ENCODE assay signal across 13 cellular contexts in genomic region chr21:45407629-45408247, GRCh38. TPM values are rescaled to one million over a fixed set of nuclear protein-coding genes. Genes with fewer than 3 reads are reported as not detected.
A peak's percentile ranks its signal among the peaks of the same experiment; 100 is the strongest.
DNase-seq lines count a peak whose midpoint lies in the region; ATAC-seq and TF ChIP-seq lines count a peak whose summit lies in the region.
"Had no signal": no experiment of that assay in that cellular context is flagged by ENCODE, and none has a peak within 500 bp of the region (broad histone marks: within the 10 kb centered on the region; RNA-seq: fewer than 3 reads in every experiment).

No MANE protein-coding gene starts in this region.

- H3K36me3 ChIP-seq in GM23338 (ENCODE audit: insufficient read depth) (no peaks in the 10 kb centered on the region; the same call in 1 of the 2 replicates), ovary (no peaks in the 10 kb centered on the region)
- H3K36me3 ChIP-seq: stomach had no signal

- intact Hi-C loops in left ventricle myocardium superior (cut with micrococcal nuclease) (no loop called here), ovary (cut with DNase I) (loop anchor here in 1 of 4 donors (10.0 kb wide), 1 partner anchor 113 kb away; no protein-coding TSS in a partner anchor)
- intact Hi-C loops in activated T-helper 1 cell treated with anti-CD3 and anti-CD28 coated beads, Interleukin-12 subunit alpha, Interleukin-12 subunit beta, Interleukin-2, Interleukin-4 antibody, amounts not matched to agents 30 ng/mL and 10 ng/mL and 1 ng/mL, durations not matched to agents 14 hours and 24 hours and 36 hours (cut with micrococcal nuclease): no loop called here

- H3K4me2 ChIP-seq in GM23338: peak overlapping the region; percentile 97

- peaks cover 69% of the 10 kb centered on the region for H3K4me1 Mint-ChIP-seq in GM23338
- peaks cover 4% of the 10 kb centered on the region for H3K4me1 Mint-ChIP-seq in activated T-helper 1 cell treated with anti-CD3 and anti-CD28 coated beads, Interleukin-12 subunit alpha, Interleukin-12 subunit beta, Interleukin-2, Interleukin-4 antibody, amounts not matched to agents 30 ng/mL and 10 ng/mL and 1 ng/mL, durations not matched to agents 14 hours and 24 hours and 36 hours (ENCODE audit: low read depth)

- CTCF ChIA-PET in HEK293T (lab: Yijun Ruan, JAX): interaction anchor here (0.7 to 1.3 kb wide), 2 partner anchors 12 to 239 kb away, joined by 3 read pairs; no protein-coding TSS in a partner anchor

- peak overlapping the region; percentile 76 for H3K4me3 Mint-ChIP-seq in GM23338
- H3K4me3 Mint-ChIP-seq in activated T-helper 1 cell treated with anti-CD3 and anti-CD28 coated beads, Interleukin-12 subunit alpha, Interleukin-12 subunit beta, Interleukin-2, Interleukin-4 antibody, amounts not matched to agents 30 ng/mL and 10 ng/mL and 1 ng/mL, durations not matched to agents 14 hours and 24 hours and 36 hours: no peak overlapping the region
- H3K4me3 Mint-ChIP-seq: activated naive CD8-positive, alpha-beta T cell treated with anti-CD3 and anti-CD28 coated beads, Interleukin-2, amount 10 ng/mL, durations not matched to agents 7 days and 5 days had no signal

- peaks cover 26% of the 10 kb centered on the region; the same call in 2 of the 3 replicates for H3K36me3 Mint-ChIP-seq in GM23338 (ENCODE audit: low read depth)
- H3K36me3 Mint-ChIP-seq in activated T-helper 1 cell treated with anti-CD3 and anti-CD28 coated beads, Interleukin-12 subunit alpha, Interleukin-12 subunit beta, Interleukin-2, Interleukin-4 antibody, amounts not matched to agents 30 ng/mL and 10 ng/mL and 1 ng/mL, durations not matched to agents 14 hours and 24 hours and 36 hours (ENCODE audit: low read depth): no peaks in the 10 kb centered on the region
- H3K36me3 Mint-ChIP-seq: activated naive CD8-positive, alpha-beta T cell treated with anti-CD3 and anti-CD28 coated beads, Interleukin-2, amount 10 ng/mL, durations not matched to agents 7 days and 5 days had no signal

- peak overlapping the region; percentile 92 for H3K27ac ChIP-seq in GM23338 (ENCODE audit: low read depth)
- H3K27ac ChIP-seq in VCaP: peak overlapping the region; percentile 71
- H3K27ac ChIP-seq in ovary: peak overlapping the region in 1 of 2 donors; percentile 87

- no peak for TF ChIP-seq POLR2A in ovary (IDR thresholded peaks at IDR 0.05)

- no peak overlapping the region for H2AFZ ChIP-seq in GM23338

- DNase-seq in GM23338 (ENCODE audit: low spot score): no peak
- peak; percentile 24 for DNase-seq in left ventricle myocardium superior
- peak in 4 of 5 donors; percentile 34 to 47 (median 40) for DNase-seq in ovary
- no peak for DNase-seq in activated CD4-positive, alpha-beta T cell treated with anti-CD3 and anti-CD28 coated beads for 4 hours
- DNase-seq in activated T-helper 1 cell treated with anti-CD3 and anti-CD28 coated beads, Interleukin-12 subunit alpha, Interleukin-12 subunit beta, Interleukin-2, Interleukin-4 antibody, amounts not matched to agents 30 ng/mL and 10 ng/mL and 1 ng/mL, durations not matched to agents 14 hours and 24 hours and 36 hours (ENCODE audit: low spot score): no peak
- DNase-seq in 8988T: no peak
- no peak for DNase-seq in HEK293T (ENCODE audit: extremely low spot score)
- DNase-seq: activated naive CD8-positive, alpha-beta T cell treated with anti-CD3 and anti-CD28 coated beads, Interleukin-2, amount 10 ng/mL, durations not matched to agents 7 days and 5 days; CD4-positive, alpha-beta T cell; effector CD4-positive, alpha-beta T cell; NCI-H2171; stomach had no signal

- no peaks in the 10 kb centered on the region for H3K9me2 ChIP-seq in GM23338 (ENCODE audit: insufficient read depth)

- peak; percentile 2; the same call in 2 of the 3 replicates for ATAC-seq in GM23338
- ATAC-seq in left ventricle myocardium superior: no peak

- POLR2A ChIA-PET in HEK293T (lab: Yijun Ruan, JAX): no interaction called here

- no peak for TF ChIP-seq EP300 in ovary (IDR thresholded peaks at IDR 0.05)

- 78 to 85% (median 83%) methylated on average over 10 of the region's 10 CpGs for WGBS in ovary, 3 donors

- H3K9me3 ChIP-seq in ovary: no peaks in the 10 kb centered on the region
- H3K9me3 ChIP-seq: stomach had no signal

- H3K27me3 Mint-ChIP-seq in GM23338 (ENCODE audit: insufficient read depth, low read depth, poor library complexity): peaks cover 31% of the 10 kb centered on the region
- H3K27me3 Mint-ChIP-seq in activated T-helper 1 cell treated with anti-CD3 and anti-CD28 coated beads, Interleukin-12 subunit alpha, Interleukin-12 subunit beta, Interleukin-2, Interleukin-4 antibody, amounts not matched to agents 30 ng/mL and 10 ng/mL and 1 ng/mL, durations not matched to agents 14 hours and 24 hours and 36 hours (ENCODE audit: insufficient read depth): peaks cover 29% of the 10 kb centered on the region

- H3K4me3 ChIP-seq in GM23338 (peak overlapping the region; percentile 86), ovary (no peak overlapping the region)

- TF ChIP-seq CTCF in GM23338 (conservative IDR thresholded peaks at IDR 0.05; ENCODE audit: low read depth in 2 of 2) (no peak; a peak in 1 of 4 replicates), VCaP (conservative IDR thresholded peaks at IDR 0.05) (no peak), ovary (IDR thresholded peaks at IDR 0.05) (no peak)

- peaks cover 49% of the 10 kb centered on the region for H3K4me1 ChIP-seq in GM23338 (ENCODE audit: insufficient read depth)
- peaks cover 26% of the 10 kb centered on the region for H3K4me1 ChIP-seq in ovary (ENCODE audit: insufficient read depth)

- H3K27ac Mint-ChIP-seq in GM23338: peak overlapping the region; percentile 95
- H3K27ac Mint-ChIP-seq in activated T-helper 1 cell treated with anti-CD3 and anti-CD28 coated beads, Interleukin-12 subunit alpha, Interleukin-12 subunit beta, Interleukin-2, Interleukin-4 antibody, amounts not matched to agents 30 ng/mL and 10 ng/mL and 1 ng/mL, durations not matched to agents 14 hours and 24 hours and 36 hours: no peak overlapping the region
- H3K27ac Mint-ChIP-seq: activated naive CD8-positive, alpha-beta T cell treated with anti-CD3 and anti-CD28 coated beads, Interleukin-2, amount 10 ng/mL, durations not matched to agents 7 days and 5 days; CD4-positive, alpha-beta T cell had no signal

- peaks cover 43% of the 10 kb centered on the region for H4K20me1 ChIP-seq in GM23338 (replicated peaks; ENCODE audit: insufficient read depth)

- H3K9me3 Mint-ChIP-seq in GM23338: no peaks in the 10 kb centered on the region; the same call in 1 of the 3 replicates
- H3K9me3 Mint-ChIP-seq in activated T-helper 1 cell treated with anti-CD3 and anti-CD28 coated beads, Interleukin-12 subunit alpha, Interleukin-12 subunit beta, Interleukin-2, Interleukin-4 antibody, amounts not matched to agents 30 ng/mL and 10 ng/mL and 1 ng/mL, durations not matched to agents 14 hours and 24 hours and 36 hours: no peaks in the 10 kb centered on the region
- H3K9me3 Mint-ChIP-seq: activated naive CD8-positive, alpha-beta T cell treated with anti-CD3 and anti-CD28 coated beads, Interleukin-2, amount 10 ng/mL, durations not matched to agents 7 days and 5 days; CD4-positive, alpha-beta T cell had no signal

- peaks cover 30% of the 10 kb centered on the region for H3F3A ChIP-seq in GM23338 (replicated peaks; ENCODE audit: low read depth)

- H3K27me3 ChIP-seq in GM23338 (ENCODE audit: insufficient read depth) (peaks cover 3% of the 10 kb centered on the region; the same call in 1 of the 2 replicates), ovary (no peaks in the 10 kb centered on the region)

- peaks cover 68% of the 10 kb centered on the region for H3K79me2 ChIP-seq in GM23338 (replicated peaks; ENCODE audit: insufficient read depth)

TF ChIP-seq in HEK293T, 16 proteins besides CTCF, POLR2A, EP300 and RAD21:
- TF ChIP-seq SP1 (IDR thresholded peaks at IDR 0.05) (no peak), ELF4 (IDR thresholded peaks at IDR 0.05) (no peak), LEF1 (IDR thresholded peaks at IDR 0.05; ENCODE audit: borderline replicate concordance) (no peak), FOXK2 (IDR thresholded peaks at IDR 0.05) (no peak), L3MBTL2 (conservative IDR thresholded peaks at IDR 0.05) (no peak), HDGF (IDR thresholded peaks at IDR 0.05; ENCODE audit: borderline replicate concordance) (no peak), FOXM1 (IDR thresholded peaks at IDR 0.05; ENCODE audit: borderline replicate concordance) (no peak), ARNT (IDR thresholded peaks at IDR 0.05) (no peak)
- TF ChIP-seq, protein P1, sequence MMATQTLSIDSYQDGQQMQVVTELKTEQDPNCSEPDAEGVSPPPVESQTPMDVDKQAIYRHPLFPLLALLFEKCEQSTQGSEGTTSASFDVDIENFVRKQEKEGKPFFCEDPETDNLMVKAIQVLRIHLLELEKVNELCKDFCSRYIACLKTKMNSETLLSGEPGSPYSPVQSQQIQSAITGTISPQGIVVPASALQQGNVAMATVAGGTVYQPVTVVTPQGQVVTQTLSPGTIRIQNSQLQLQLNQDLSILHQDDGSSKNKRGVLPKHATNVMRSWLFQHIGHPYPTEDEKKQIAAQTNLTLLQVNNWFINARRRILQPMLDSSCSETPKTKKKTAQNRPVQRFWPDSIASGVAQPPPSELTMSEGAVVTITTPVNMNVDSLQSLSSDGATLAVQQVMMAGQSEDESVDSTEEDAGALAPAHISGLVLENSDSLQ (IDR thresholded peaks at IDR 0.05): no peak

RNA-seq across cellular contexts. Expression of gene COL18A1, which starts 2.8 kb away (rescaled TPM):
- 287 and 430 TPM in 2 replicates for total RNA-seq in GM23338 (2014; rRNA removed; shearing (Covaris generic))
- 38.4 and 45.1 TPM in 2 replicates for polyA plus RNA-seq in GM23338 (2016; fragmentation: Nextera tagmentation; extraction: Ambion mirVana)
- total RNA-seq in left ventricle myocardium superior: 52.4 TPM
- 100 to 1,000 TPM; 141 to 353 (median 270) TPM for total RNA-seq in ovary
- polyA plus RNA-seq in ovary: 100 to 1,000 TPM in 1 of 2 donors, 10 to 100 TPM in 1; 11.1 to 201 TPM
- total RNA-seq in activated T-helper 1 cell treated with anti-CD3 and anti-CD28 coated beads, Interleukin-12 subunit alpha, Interleukin-12 subunit beta, Interleukin-2, Interleukin-4 antibody, amounts not matched to agents 30 ng/mL and 10 ng/mL and 1 ng/mL, durations not matched to agents 14 hours and 24 hours and 36 hours: 2.1 and 3.4 TPM in 2 replicates

Comparison
In these comparisons a context has a peak if more than half of its experiments do, and no peak if none do; other contexts are left out.
1. DNase-seq: peak in left ventricle myocardium superior (single experiment) and ovary (4 of 5); none in GM23338 (single experiment), activated CD4-positive, alpha-beta T cell treated with anti-CD3 and anti-CD28 coated beads for 4 hours (0 of 2), activated T-helper 1 cell treated with anti-CD3 and anti-CD28 coated beads, Interleukin-12 subunit alpha, Interleukin-12 subunit beta, Interleukin-2, Interleukin-4 antibody, amounts not matched to agents 30 ng/mL and 10 ng/mL and 1 ng/mL, durations not matched to agents 14 hours and 24 hours and 36 hours (single experiment), 8988T (single experiment) and HEK293T (single experiment).
2. RNA of gene COL18A1, which starts 2.8 kb away (total RNA-seq): 287 to 430 TPM in GM23338, 141 to 353 TPM in ovary and 52.4 TPM in left ventricle myocardium superior (single experiment); 2.1 to 3.4 TPM in activated T-helper 1 cell treated with anti-CD3 and anti-CD28 coated beads, Interleukin-12 subunit alpha, Interleukin-12 subunit beta, Interleukin-2, Interleukin-4 antibody, amounts not matched to agents 30 ng/mL and 10 ng/mL and 1 ng/mL, durations not matched to agents 14 hours and 24 hours and 36 hours; every median in the first group is over 10 times any median in the second.